ENCODE assay signal across 8 cellular contexts in genomic region chr1:83882906-83883305, GRCh38.
DNase-seq lines count a peak whose midpoint lies in the region; ATAC-seq, FAIRE-seq and TF ChIP-seq lines count a peak whose summit lies in the region.
"Had no signal": no experiment of that assay in that cellular context is flagged by ENCODE, and none has a peak within 500 bp of the region (broad histone marks: within the 10 kb centered on the region; RNA-seq: fewer than 3 reads in every experiment).

No MANE protein-coding gene starts in this region.

- peaks cover 6% of the 10 kb centered on the region for H3K36me3 Mint-ChIP-seq in neural crest cell (ENCODE audit: low read depth)

- H3K9me3 Mint-ChIP-seq in neural crest cell = no peaks in the 10 kb centered on the region

- no peak for TF ChIP-seq EP300 in K562 (IDR thresholded peaks at IDR 0.05; ENCODE audit: low read length)

- no peak for TF ChIP-seq POLR2A in K562 (conservative IDR thresholded peaks at IDR 0.05)

- H3K27me3 ChIP-seq in K562 (ENCODE audit: control insufficient read depth in 2 of 2, insufficient read depth in 2 of 2, low read length in 2 of 2) = no peaks in the 10 kb centered on the region

- H3K4me3 Mint-ChIP-seq in neural crest cell = no peak overlapping the region

- 3% methylated on average over 2 of the region's 2 CpGs for WGBS in K562 (ENCODE audit: insufficient coverage, low coverage, missing lambda C conversion rate)

- FAIRE-seq in K562 (lab: Jason Lieb, UNC) = no peak

- H2AFZ ChIP-seq in K562 (ENCODE audit: low read depth, low read length) = no peak overlapping the region

- intact Hi-C loops in K562 (cut with micrococcal nuclease) = no loop called here

- peak in 1 of 2 experiments; percentile 50; a peak in 2 of 4 replicates for TF ChIP-seq RAD21 in K562 (CRISPR knock-in tag; conservative IDR thresholded peaks at IDR 0.05 in 1 of 2, IDR thresholded peaks at IDR 0.05 in 1 of 2)

- peak; percentile 18 for DNase-seq in NCI-H128 (lab: John Stamatoyannopoulos, UW; ENCODE audit: unreplicated experiment)
- DNase-seq in K562 (ENCODE audit: extremely low read depth in 1 of 4, low spot score in 3 of 4) = peak; percentile 13 to 21 (median 14)
- no peak for DNase-seq in neural crest cell (ENCODE audit: low read depth, low spot score)
- DNase-seq in GM13977 (ENCODE audit: low spot score) = no peak
- no peak for DNase-seq in mesenteric fat pad (ENCODE audit: low spot score)
- DNase-seq in stimulated activated CD4-positive, alpha-beta T cell treated with anti-CD3 and anti-CD28 coated beads, Interleukin-4, amount 100 ng/mL, for 1 hour = no peak

- H3K9ac ChIP-seq in K562 (ENCODE audit: insufficient read depth in 1 of 2, low read depth in 2 of 2, low read length in 2 of 2) = no peak overlapping the region
- H3K9ac ChIP-seq: KMS-11 had no signal

- TF ChIP-seq CTCF in K562 (IDR thresholded peaks at IDR 0.05 in 2 of 3, conservative IDR thresholded peaks at IDR 0.05 in 1 of 3; ENCODE audit: insufficient read depth in 2 of 3, low read depth in 1 of 3, low read length in 3 of 3) (peak; percentile 35 to 40 (median 36); a peak in 4 of 6 replicates), neural crest cell (conservative IDR thresholded peaks at IDR 0.05) (peak; percentile 42), GM13977 (IDR thresholded peaks at IDR 0.05; ENCODE audit: extremely low read depth, insufficient read depth, missing control alignments) (no peak)

- BruUV-seq in K562 (replicated peaks; lab: Mats Ljungman, UMichigan) = no TSS peak

- H3K9me3 ChIP-seq in K562 (replicated peaks; ENCODE audit: control insufficient read depth, insufficient read depth, low read depth, low read length) = no peaks in the 10 kb centered on the region

- H3K36me3 ChIP-seq in K562 (ENCODE audit: control insufficient read depth, insufficient read depth, low read length) = no peaks in the 10 kb centered on the region

- H3K4me3 ChIP-seq in K562 = no peak overlapping the region

- H4K20me1 ChIP-seq in K562 (replicated peaks; ENCODE audit: control insufficient read depth, insufficient read depth, low read length) = no peaks in the 10 kb centered on the region

- no peaks in the 10 kb centered on the region for H3K27me3 Mint-ChIP-seq in neural crest cell (ENCODE audit: low read depth)

- no peaks in the 10 kb centered on the region for H3K4me1 ChIP-seq in K562 (replicated peaks in 1 of 2; ENCODE audit: control insufficient read depth in 2 of 2, insufficient read depth in 2 of 2, low read length in 2 of 2)

- CTCF ChIA-PET in K562 (lab: Yijun Ruan, JAX; ENCODE audit: low intra/inter-chr PET ratio) = no interaction called here

- in situ Hi-C loops in K562 (cut with MboI) (no loop called here), GM13977 (cut with MboI; ENCODE audit: low pct_unique_long_range_greater_than_20kb, low sequenced_read_pairs, unreplicated experiment) (no loop called here)

- H3K9me1 ChIP-seq in K562 (ENCODE audit: control insufficient read depth, insufficient read depth, low read length) = no peaks in the 10 kb centered on the region

- no peaks in the 10 kb centered on the region for H3K4me1 Mint-ChIP-seq in neural crest cell

- ATAC-seq in GM18502 (IDR thresholded peaks at IDR 0.05; ENCODE audit: poor library complexity, unreplicated experiment) (peak; percentile 58), K562 (peak; percentile 78)

- no peak overlapping the region for H3K27ac Mint-ChIP-seq in neural crest cell (ENCODE audit: unreplicated experiment)

- H3K4me2 ChIP-seq in K562 (ENCODE audit: insufficient read depth, low read length) = no peak overlapping the region
- H3K4me2 ChIP-seq: KMS-11 had no signal

- no peaks in the 10 kb centered on the region for H3K79me2 ChIP-seq in K562 (ENCODE audit: control insufficient read depth, insufficient read depth, low read length)

- no peak overlapping the region for H3K27ac ChIP-seq in K562 (ENCODE audit: extremely low read depth, low read depth, low read length)
- H3K27ac ChIP-seq: KMS-11 had no signal

- POLR2A ChIA-PET in K562 (lab: Yijun Ruan, JAX) = no interaction called here

TF ChIP-seq in K562, 482 proteins besides CTCF, POLR2A, EP300 and RAD21:
- TF ChIP-seq RFX1 (IDR thresholded peaks at IDR 0.05) (peak; percentile 77), MYNN (IDR thresholded peaks at IDR 0.05) (peak; percentile 94), MYNN (CRISPR knock-in tag; IDR thresholded peaks at IDR 0.05) (peak; percentile 69; the same call in 1 of the 2 replicates), PBX2 (CRISPR knock-in tag; IDR thresholded peaks at IDR 0.05; ENCODE audit: low read depth) (no peak), PBX2 (tag; conservative IDR thresholded peaks at IDR 0.05; ENCODE audit: low read depth) (peak; percentile 54), SMARCB1 (IDR thresholded peaks at IDR 0.05; ENCODE audit: insufficient read length, low read depth) (no peak)
TF ChIP-seq in K562: peak in this region for 3.

Comparison
In these comparisons a context has a peak if more than half of its experiments do, and no peak if none do; other contexts are left out.
1. DNase-seq: peak in NCI-H128 (single experiment) and K562 (4 of 4); none in neural crest cell (single experiment), GM13977 (single experiment), mesenteric fat pad (single experiment) and stimulated activated CD4-positive, alpha-beta T cell treated with anti-CD3 and anti-CD28 coated beads, Interleukin-4, amount 100 ng/mL, for 1 hour (single experiment).